In the genomic region with DNA sequence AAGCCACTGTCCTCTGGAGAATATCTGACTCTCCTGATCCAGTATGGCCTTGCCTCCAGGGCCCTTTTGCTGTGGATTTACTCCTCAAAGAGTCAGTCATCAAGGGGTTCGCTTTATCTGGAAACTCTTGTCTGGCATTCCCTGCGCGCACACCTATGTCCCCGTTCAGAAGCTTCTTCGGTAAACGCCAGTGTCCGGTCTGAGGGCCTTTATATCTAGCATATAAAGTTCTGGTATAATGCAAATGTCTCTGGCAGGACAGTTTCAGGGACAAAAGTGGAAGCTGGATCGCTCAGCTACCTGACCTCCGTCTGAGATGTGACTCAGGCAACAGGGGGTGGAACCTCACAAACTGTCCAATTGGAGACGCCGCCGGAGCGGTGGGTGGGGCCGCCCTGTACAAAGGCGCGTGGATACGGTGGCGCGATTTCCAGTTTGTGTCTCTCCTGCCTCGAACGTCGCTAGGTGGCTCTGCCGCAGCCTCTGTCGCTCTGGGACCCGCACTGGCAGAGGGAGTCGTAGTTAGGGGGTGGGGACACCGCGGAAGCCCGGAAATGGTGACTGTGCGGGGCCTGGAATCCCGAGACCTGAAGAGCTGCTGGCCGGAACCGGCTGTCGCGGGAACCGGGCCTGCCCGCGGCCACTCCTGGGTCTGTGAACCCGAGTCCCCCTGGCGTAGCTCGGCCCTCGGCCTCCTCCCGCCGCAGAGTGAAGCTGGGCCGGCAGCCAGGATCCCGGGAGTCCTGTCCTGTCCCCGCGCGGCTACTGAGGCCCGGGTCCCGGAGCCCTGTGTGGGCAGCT, we compare ENCODE assay signal across 8 cellular contexts. TPM values are rescaled to one million over a fixed set of nuclear protein-coding genes. Genes with fewer than 3 reads are reported as not detected.
A peak's percentile ranks its signal among the peaks of the same experiment; 100 is the strongest.
DNase-seq lines count a peak whose midpoint lies in the region; ATAC-seq and TF ChIP-seq lines count a peak whose summit lies in the region.

No MANE protein-coding gene starts in this region.

- H3K4me3 ChIP-seq in left lung: peak overlapping the region; percentile 52 to 64

- peaks cover 0 to 9% of the 10 kb centered on the region in 2 donors for H3K4me1 ChIP-seq in left lung

- peak overlapping the region; percentile 70 to 91 for H3K27ac ChIP-seq in left lung

- DNase-seq in NCI-H345 treated with DMSO at 0.1 percent for 48 hours (lab: John Stamatoyannopoulos, UW; ENCODE audit: unreplicated experiment): peak; percentile 43
- peak; percentile 94 for DNase-seq in activated CD4-positive, alpha-beta T cell treated with anti-CD3 and anti-CD28 coated beads, Interleukin-2, amount 50 U/mL, for 4 hours
- peak; percentile 89 for DNase-seq in dermis blood vessel endothelial cell
- peak; percentile 94 to 95 for DNase-seq in left lung
- DNase-seq in stimulated activated CD4-positive, alpha-beta T cell treated with anti-CD3 and anti-CD28 coated beads, Interleukin-2, amount 100 ng/mL, for 24 hours: peak; percentile 94 to 95

- intact Hi-C loops in left lung (cut with DNase I): no loop called here

- no peaks in the 10 kb centered on the region for H3K36me3 ChIP-seq in left lung

- peak; percentile 94 for ATAC-seq in HG03095 (IDR thresholded peaks at IDR 0.05; ENCODE audit: unreplicated experiment)
- peak; percentile 100 for ATAC-seq in left lung
- ATAC-seq in GM19324 (IDR thresholded peaks at IDR 0.05; ENCODE audit: low FRiP score, unreplicated experiment): no peak

- H3K9me3 ChIP-seq in left lung: no peaks in the 10 kb centered on the region

- TF ChIP-seq CTCF in GM12874 (IDR thresholded peaks at IDR 0.05; ENCODE audit: insufficient read depth, low read depth, low read length) (peak; percentile 18; the same call in 1 of the 2 replicates), left lung (IDR thresholded peaks at IDR 0.05) (peak in 1 of 2 donors; percentile 26)

- no peaks in the 10 kb centered on the region for H3K27me3 ChIP-seq in left lung

RNA-seq across cellular contexts. Expression of a gene that starts 10.6 kb away (rescaled TPM):
- total RNA-seq in dermis blood vessel endothelial cell (3.5 and 5.8 TPM in 2 replicates), left lung (1 to 10 TPM; 1.8 to 2.0 TPM)

RNA-seq across cellular contexts. Expression of a gene that starts 54.4 kb away (rescaled TPM):
- total RNA-seq in dermis blood vessel endothelial cell (6.2 and 9.5 TPM in 2 replicates), left lung (1 to 10 TPM; 4.3 to 4.7 TPM)

RNA-seq across cellular contexts. Expression of a gene that starts 56.1 kb away (rescaled TPM):
- total RNA-seq in dermis blood vessel endothelial cell (8.4 and 13.3 TPM in 2 replicates), left lung (10 to 100 TPM in 1 of 2 donors, 1 to 10 TPM in 1; 9.9 to 12.5 TPM)

Comparison
In these comparisons a context has a peak if more than half of its experiments do, and no peak if none do; other contexts are left out.
1. DNase-seq: peak in every context shown above with its lines; median percentile 94 in left lung; 94 in stimulated activated CD4-positive, alpha-beta T cell treated with anti-CD3 and anti-CD28 coated beads, Interleukin-2, amount 100 ng/mL, for 24 hours; 94 in activated CD4-positive, alpha-beta T cell treated with anti-CD3 and anti-CD28 coated beads, Interleukin-2, amount 50 U/mL, for 4 hours; 89 in dermis blood vessel endothelial cell; 43 in NCI-H345 treated with DMSO at 0.1 percent for 48 hours.